In genomic region chr6:90420495-90420894, GRCh38 we compare ENCODE assay signal across 24 cellular contexts.
"Had no signal": no experiment of that assay in that cellular context is flagged by ENCODE, and none has a peak within 500 bp of the region (broad histone marks: within the 10 kb centered on the region; RNA-seq: fewer than 3 reads in every experiment).

No MANE protein-coding gene starts in this region.

- H2AFZ ChIP-seq: hepatocyte had no signal

- DNase-seq: effector CD4-positive, alpha-beta T cell; endodermal cell; erythroblast; foreskin keratinocyte; head of caudate nucleus; kidney; left cardiac atrium; left ventricle myocardium inferior; mesenchymal stem cell; midbrain; sigmoid colon; stimulated activated naive CD4-positive, alpha-beta T cell; stomach; substantia nigra; transverse colon had no signal

- H3K79me2 ChIP-seq: hepatocyte had no signal

- H3K27me3 Mint-ChIP-seq: natural killer cell treated with Interleukin-12 subunit alpha and Interleukin-12 subunit beta and Interleukin-15 and Interleukin-18, amount 100 ng/mL, for 72 hours had no signal

- H3K4me1 ChIP-seq: foreskin keratinocyte, right atrium auricular region, sigmoid colon, stomach, transverse colon had no signal

- H3K27ac Mint-ChIP-seq: endodermal cell; natural killer cell treated with Interleukin-12 subunit alpha and Interleukin-12 subunit beta and Interleukin-15 and Interleukin-18, amount 100 ng/mL, for 72 hours had no signal

- H3K9me3 Mint-ChIP-seq: endodermal cell had no signal

- H3K27ac ChIP-seq: coronary artery, foreskin keratinocyte, hepatocyte, left ventricle myocardium inferior, neutrophil, right atrium auricular region, sigmoid colon, skin epidermis, stomach, thoracic aorta, transverse colon had no signal

- H3K4me2 ChIP-seq: hepatocyte had no signal

- H3K4me3 Mint-ChIP-seq: endodermal cell; natural killer cell treated with Interleukin-12 subunit alpha and Interleukin-12 subunit beta and Interleukin-15 and Interleukin-18, amount 100 ng/mL, for 72 hours had no signal

- ATAC-seq: foreskin keratinocyte; left cardiac atrium; natural killer cell treated with Interleukin-12 subunit alpha and Interleukin-12 subunit beta and Interleukin-15 and Interleukin-18, amount 100 ng/mL, for 72 hours had no signal

- H3K27me3 ChIP-seq: foreskin keratinocyte, neutrophil, right atrium auricular region, sigmoid colon, stomach, transverse colon had no signal

- H3K4me1 Mint-ChIP-seq: endodermal cell had no signal

- FAIRE-seq: endothelial cell of umbilical vein, kidney had no signal

- H3K36me3 Mint-ChIP-seq: natural killer cell treated with Interleukin-12 subunit alpha and Interleukin-12 subunit beta and Interleukin-15 and Interleukin-18, amount 100 ng/mL, for 72 hours had no signal

- H3K9me3 ChIP-seq: left ventricle myocardium inferior, neutrophil, right atrium auricular region, sigmoid colon, stomach, thoracic aorta, transverse colon had no signal

- H3K4me3 ChIP-seq: coronary artery, hepatocyte, left ventricle myocardium inferior, lung, right atrium auricular region, sigmoid colon, skin epidermis, stomach, thoracic aorta, transverse colon had no signal

- H3K36me3 ChIP-seq: left ventricle myocardium inferior, neutrophil, right atrium auricular region, sigmoid colon, stomach, thoracic aorta, transverse colon had no signal
